ENCODE assay signal across 18 cellular contexts in genomic region chr3:182521339-182521738, GRCh38.
"Had no signal": no experiment of that assay in that cellular context is flagged by ENCODE, and none has a peak within 500 bp of the region (broad histone marks: within the 10 kb centered on the region; RNA-seq: fewer than 3 reads in every experiment).

No MANE protein-coding gene starts in this region.

- H3K9me3 ChIP-seq: thoracic aorta had no signal

- DNase-seq: activated CD4-positive, CD25-positive, alpha-beta regulatory T cell treated with anti-CD3 and anti-CD28 coated beads, Interleukin-2, amount 50 U/mL, for 72 hours; activated naive CD4-positive, alpha-beta T cell treated with anti-CD3 and anti-CD28 coated beads for 36 hours; activated naive CD8-positive, alpha-beta T cell treated with anti-CD3 and anti-CD28 coated beads, Interleukin-2, amount 50 U/mL, for 24 hours; activated T-cell treated with anti-CD3 and anti-CD28 coated beads for 4 hours; aorta; cortex of kidney; effector CD4-positive, alpha-beta T cell; foreskin keratinocyte; glutamatergic neuron; kidney glomerular epithelial cell; posterior cingulate gyrus; retina; stimulated activated CD4-positive, alpha-beta T cell treated with anti-CD3 and anti-CD28 coated beads, Interleukin-12 subunit alpha, Interleukin-12 subunit beta, amount 100 ng/mL, for 4 hours; stimulated activated CD4-positive, alpha-beta T cell treated with anti-CD3 and anti-CD28 coated beads, Interleukin-2, amount 100 ng/mL, for 24 hours had no signal

- H3K4me3 ChIP-seq: thoracic aorta had no signal

- H3K36me3 ChIP-seq: thoracic aorta had no signal

- ATAC-seq: activated naive CD8-positive, alpha-beta T cell treated with anti-CD3 and anti-CD28 coated beads, Interleukin-2, amount 50 U/mL, for 24 hours; activated T-helper 17 cell treated with anti-CD3 and anti-CD28 coated beads, Interleukin-2, amount 50 U/mL, for 72 hours; foreskin keratinocyte; natural killer cell treated with Interleukin-12 subunit alpha and Interleukin-12 subunit beta and Interleukin-15 and Interleukin-18, amount 100 ng/mL, for 72 hours; stimulated activated effector memory CD8-positive, alpha-beta T cell treated with anti-CD3 and anti-CD28 coated beads, Interleukin-12 subunit alpha, Interleukin-12 subunit beta, amount 100 ng/mL, for 72 hours had no signal

- H3K27ac ChIP-seq: foreskin keratinocyte, thoracic aorta had no signal

- H3K27me3 ChIP-seq: foreskin keratinocyte had no signal
